14 cellular contexts compared by ENCODE assay signal in the genomic region with DNA sequence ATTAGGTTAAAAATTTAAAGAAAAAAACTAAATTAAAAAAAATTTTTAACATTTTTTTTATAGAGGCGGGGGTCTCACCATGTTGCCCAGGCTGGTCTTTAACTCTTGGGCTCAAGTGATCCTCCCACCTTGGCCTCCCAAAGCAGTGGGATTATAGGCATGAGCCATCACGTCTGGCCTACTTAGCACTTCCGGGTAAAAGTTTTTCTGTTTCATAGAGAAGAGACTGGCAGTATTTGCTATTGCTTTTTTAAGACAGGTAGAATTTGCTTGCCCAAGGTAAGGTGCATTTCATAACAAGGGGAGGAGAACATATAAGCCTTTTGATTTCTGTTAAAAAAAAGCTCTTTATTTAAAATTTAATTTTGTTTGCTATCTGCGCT. TPM values are rescaled to one million over a fixed set of nuclear protein-coding genes. Genes with fewer than 3 reads are reported as not detected.
DNase-seq lines count a peak whose midpoint lies in the region; ATAC-seq and TF ChIP-seq lines count a peak whose summit lies in the region.
"Had no signal": no experiment of that assay in that cellular context is flagged by ENCODE, and none has a peak within 500 bp of the region (broad histone marks: within the 10 kb centered on the region; RNA-seq: fewer than 3 reads in every experiment).

No MANE protein-coding gene starts in this region.

- ATAC-seq in activated B cell treated with CpG ODN at 0.5 μM for 24 hours (ENCODE audit: low read depth) (no peak), GM18519 (IDR thresholded peaks at IDR 0.05; ENCODE audit: low FRiP score, unreplicated experiment) (no peak)

- H3K4me3 ChIP-seq in BLaER1 (no peak overlapping the region), brain microvascular endothelial cell (ENCODE audit: low read depth, low read length) (no peak overlapping the region)
- H3K4me3 ChIP-seq in BLaER1 treated with 17β-estradiol and CSF1 and Interleukin-3, amounts not matched to agents 10 nM and 100 nM = no peak overlapping the region
- H3K4me3 ChIP-seq: breast epithelium, coronary artery, skin epidermis had no signal

- no peak overlapping the region for H3K9ac ChIP-seq in BLaER1
- peak overlapping the region in 3 of 11 experiments; percentile 1 to 61 (median 42); a peak in 6 of 22 replicates for H3K9ac ChIP-seq in BLaER1 treated with 17β-estradiol and CSF1 and Interleukin-3, amounts not matched to agents 10 nM and 100 nM

- peaks cover 2% of the 10 kb centered on the region for H3K9me3 Mint-ChIP-seq in activated B cell treated with CpG ODN at 0.5 μM for 24 hours

- H3K9me3 ChIP-seq in BLaER1 = peaks cover 27% of the 10 kb centered on the region
- H3K9me3 ChIP-seq in BLaER1 treated with 17β-estradiol and CSF1 and Interleukin-3, amounts not matched to agents 10 nM and 100 nM (replicated peaks in 1 of 11) = peaks cover 4 to 32% (median 19%) of the 10 kb centered on the region in 11 experiments; a peak in 18 of 22 replicates
- H3K9me3 ChIP-seq: breast epithelium had no signal

- no peaks in the 10 kb centered on the region for H3K27me3 Mint-ChIP-seq in activated B cell treated with CpG ODN at 0.5 μM for 24 hours
- H3K27me3 Mint-ChIP-seq: stimulated activated memory B cell treated with anti-CD40 and anti-IgM and Interleukin-4, amounts not matched to agents 10 μg/mL and 1 μg/mL and 100 μg/mL, for 72 hours had no signal

- H3K27ac ChIP-seq in BLaER1 = peak overlapping the region; percentile 61
- H3K27ac ChIP-seq in BLaER1 treated with 17β-estradiol and CSF1 and Interleukin-3, amounts not matched to agents 10 nM and 100 nM = peak overlapping the region; percentile 73 to 96 (median 91); a peak in 21 of 22 replicates
- peak overlapping the region; percentile 59 for H3K27ac ChIP-seq in brain microvascular endothelial cell
- H3K27ac ChIP-seq: breast epithelium, coronary artery had no signal

- H3K36me3 ChIP-seq in BLaER1 = no peaks in the 10 kb centered on the region
- no peaks in the 10 kb centered on the region for H3K36me3 ChIP-seq in BLaER1 treated with 17β-estradiol and CSF1 and Interleukin-3, amounts not matched to agents 10 nM and 100 nM
- no peaks in the 10 kb centered on the region for H3K36me3 ChIP-seq in brain microvascular endothelial cell (replicated peaks)
- H3K36me3 ChIP-seq: breast epithelium had no signal

- H3K4me1 ChIP-seq in BLaER1 = peaks cover 35% of the 10 kb centered on the region
- peaks cover 22 to 60% (median 45%) of the 10 kb centered on the region in 10 experiments for H3K4me1 ChIP-seq in BLaER1 treated with 17β-estradiol and CSF1 and Interleukin-3, amounts not matched to agents 10 nM and 100 nM
- H3K4me1 ChIP-seq: breast epithelium had no signal

- no peak overlapping the region for H3K4me3 Mint-ChIP-seq in activated B cell treated with CpG ODN at 0.5 μM for 24 hours
- H3K4me3 Mint-ChIP-seq: stimulated activated memory B cell treated with anti-CD40 and anti-IgM and Interleukin-4, amounts not matched to agents 10 μg/mL and 1 μg/mL and 100 μg/mL, for 72 hours had no signal

- POLR2A ChIA-PET in activated B cell treated with CpG ODN at 0.5 μM for 24 hours (lab: Charles Lee) = interaction anchor here (1.0 to 6.3 kb wide), 4 partner anchors 9 to 211 kb away, joined by 3 to 145 read pairs (median 6); a partner anchor contains a TSS

- intact Hi-C loops in activated B cell treated with CpG ODN at 0.5 μM for 24 hours (cut with micrococcal nuclease) = loop anchor here (1.0 kb wide), 2 partner anchors 12 to 282 kb away; a partner anchor contains a TSS

- in situ Hi-C loops in brain microvascular endothelial cell (cut with HindIII; ENCODE audit: low pct_ligation_motif_present, low sequenced_read_pairs) = no loop called here

- H3K27me3 ChIP-seq in BLaER1 (no peaks in the 10 kb centered on the region), brain microvascular endothelial cell (replicated peaks) (no peaks in the 10 kb centered on the region)
- H3K27me3 ChIP-seq in BLaER1 treated with 17β-estradiol and CSF1 and Interleukin-3, amounts not matched to agents 10 nM and 100 nM = no peaks in the 10 kb centered on the region
- H3K27me3 ChIP-seq: breast epithelium had no signal

- no peak for TF ChIP-seq CTCF in activated B cell treated with CpG ODN at 0.5 μM for 24 hours (IDR thresholded peaks at IDR 0.05)
- no peak for TF ChIP-seq CTCF in brain microvascular endothelial cell (IDR thresholded peaks at IDR 0.05; ENCODE audit: low read depth, low read length, missing control alignments)

- H4K20me1 ChIP-seq in BLaER1 = no peaks in the 10 kb centered on the region
- H4K20me1 ChIP-seq in BLaER1 treated with 17β-estradiol and CSF1 and Interleukin-3, amounts not matched to agents 10 nM and 100 nM = no peaks in the 10 kb centered on the region

- no peak overlapping the region for H3K4me2 ChIP-seq in BLaER1
- H3K4me2 ChIP-seq in BLaER1 treated with 17β-estradiol and CSF1 and Interleukin-3, amounts not matched to agents 10 nM and 100 nM = peak overlapping the region in 5 of 11 experiments; percentile 5 to 51 (median 42); a peak in 8 of 22 replicates

- DNase-seq in activated B cell treated with CpG ODN at 0.5 μM for 24 hours (no peak), brain microvascular endothelial cell (no peak), medulla oblongata (ENCODE audit: extremely low spot score) (no peak)
- DNase-seq in stimulated activated naive CD4-positive, alpha-beta T cell treated with Interleukin-2 at 50 U/mL for 16 hours (lab: John Stamatoyannopoulos, UW) = no peak
- DNase-seq: activated T-cell treated with anti-CD3 and anti-CD28 coated beads, Interleukin-2, amount 50 U/mL, for 1 hour; NCI-H1105; NCI-H2029 had no signal

- peaks cover 6% of the 10 kb centered on the region for H3K36me3 Mint-ChIP-seq in activated B cell treated with CpG ODN at 0.5 μM for 24 hours (ENCODE audit: low read depth)
- H3K36me3 Mint-ChIP-seq: stimulated activated memory B cell treated with anti-CD40 and anti-IgM and Interleukin-4, amounts not matched to agents 10 μg/mL and 1 μg/mL and 100 μg/mL, for 72 hours had no signal

- H3K4me1 Mint-ChIP-seq in activated B cell treated with CpG ODN at 0.5 μM for 24 hours = peaks cover 26% of the 10 kb centered on the region

- H3K27ac Mint-ChIP-seq in activated B cell treated with CpG ODN at 0.5 μM for 24 hours = peak overlapping the region; percentile 70

- CTCF ChIA-PET in activated B cell treated with CpG ODN at 0.5 μM for 24 hours (lab: Charles Lee) = interaction anchor here (1.2 kb wide), 1 partner anchor 11 kb away, joined by 4 read pairs; no protein-coding TSS in a partner anchor

RNA-seq across cellular contexts. Expression of a gene that starts 12.0 kb away (rescaled TPM):
- 77.0 and 85.6 TPM in 2 replicates for total RNA-seq in activated B cell treated with CpG ODN at 0.5 μM for 24 hours
